ENCODE assay signal across 23 cellular contexts in the genomic region with DNA sequence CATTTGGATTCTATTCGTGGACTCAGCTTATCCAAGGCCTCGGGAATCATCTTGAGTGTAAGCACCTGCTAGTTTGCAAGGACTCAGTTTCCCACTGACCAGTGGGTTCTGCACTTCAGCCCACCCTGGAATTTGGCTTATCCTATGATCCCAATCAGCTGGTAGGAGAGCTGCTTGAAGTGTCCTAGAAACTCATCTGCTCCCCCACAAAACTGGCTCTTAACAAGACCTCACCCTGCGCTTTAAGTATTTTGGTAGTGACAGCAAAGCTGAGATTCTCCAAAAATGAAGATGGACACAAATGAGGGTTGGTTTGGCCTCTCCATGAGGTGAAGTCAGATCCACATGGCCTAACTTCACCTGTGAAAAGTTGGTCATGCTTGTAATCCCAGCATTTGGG.
"Had no signal": no experiment of that assay in that cellular context is flagged by ENCODE, and none has a peak within 500 bp of the region (broad histone marks: within the 10 kb centered on the region; RNA-seq: fewer than 3 reads in every experiment).

No MANE protein-coding gene starts in this region.

- DNase-seq: Karpas-422, KG1, MG63, NCI-H1092, NCI-H1105 treated with DMSO at 0.1 percent for 48 hours, NCI-H1417 treated with DMSO at 0.1 percent for 48 hours, NCI-H146, NCI-H1694 treated with DMSO at 0.1 percent for 48 hours, NCI-H1930, NCI-H2081, NCI-H2107, NCI-H2227 treated with DMSO at 0.1 percent for 48 hours, NCI-H524, NCI-H526 treated with DMSO at 0.1 percent for 48 hours, NCI-H774, Right ventricle myocardium superior, RPMI8226, SIG-M5 had no signal

- H3K9me3 ChIP-seq: MG63, SJSA1 had no signal

- FAIRE-seq: HTR-8/SVneo, RCC 7860 had no signal

- H3K27me3 ChIP-seq: MG63, SJSA1 had no signal

- H3K27ac ChIP-seq: HL-60, SJSA1, SK-N-MC had no signal

- H3K4me3 ChIP-seq: MG63, SJSA1, SK-N-MC had no signal
